Comparison of ENCODE assay signal across 16 cellular contexts in genomic region chr10:124344266-124344590, GRCh38.
DNase-seq lines count a peak whose midpoint lies in the region; ATAC-seq and TF ChIP-seq lines count a peak whose summit lies in the region.
"Had no signal": no experiment of that assay in that cellular context is flagged by ENCODE, and none has a peak within 500 bp of the region (broad histone marks: within the 10 kb centered on the region; RNA-seq: fewer than 3 reads in every experiment).

No MANE protein-coding gene starts in this region.

- no peak for TF ChIP-seq CTCF in spleen (IDR thresholded peaks at IDR 0.05 in 8 of 11, conservative IDR thresholded peaks at IDR 0.05 in 3 of 11)

- H3K4me3 ChIP-seq in mesenchymal stem cell (ENCODE audit: insufficient read depth in 1 of 2, low read depth in 1 of 2, low read length in 2 of 2) (no peak overlapping the region), spleen (no peak overlapping the region)
- H3K4me3 ChIP-seq: GM23248 had no signal

- no peak overlapping the region for H3K4me2 ChIP-seq in mesenchymal stem cell (ENCODE audit: low read length, poor library complexity, severe bottlenecking)

- H3K27me3 ChIP-seq in mesenchymal stem cell (ENCODE audit: control insufficient read depth in 1 of 2, insufficient read depth in 1 of 2, low read length in 2 of 2): peaks cover 0 to 5% of the 10 kb centered on the region in 2 experiments
- no peaks in the 10 kb centered on the region for H3K27me3 ChIP-seq in spleen (replicated peaks in 1 of 7)

- no peak overlapping the region for H3K23ac ChIP-seq in mesenchymal stem cell (ENCODE audit: low read length in 2 of 2)

- no peak overlapping the region for H3K14ac ChIP-seq in mesenchymal stem cell (ENCODE audit: low read length in 2 of 2)

- no peaks in the 10 kb centered on the region for H3K79me1 ChIP-seq in mesenchymal stem cell (replicated peaks; ENCODE audit: low read length, poor library complexity, severe bottlenecking)

- no peak overlapping the region for H3K9ac ChIP-seq in mesenchymal stem cell (ENCODE audit: low read length)
- H3K9ac ChIP-seq: GM23248 had no signal

- H3K4me1 ChIP-seq in mesenchymal stem cell (ENCODE audit: control insufficient read depth, insufficient read depth, low read depth, low read length): peaks cover 25% of the 10 kb centered on the region
- peaks cover 0 to 21% (median 14%) of the 10 kb centered on the region in 6 donors for H3K4me1 ChIP-seq in spleen

- peak overlapping the region; percentile 42 to 51 for H3K18ac ChIP-seq in mesenchymal stem cell (ENCODE audit: low read depth in 1 of 2, low read length in 2 of 2)

- WGBS in mesenchymal stem cell: 90% methylated on average over 8 of the region's 8 CpGs
- 89 to 94% (median 93%) methylated on average over 8 of the region's 8 CpGs for WGBS in spleen, 5 donors

- H3K36me3 ChIP-seq in mesenchymal stem cell (ENCODE audit: control insufficient read depth in 1 of 2, insufficient read depth in 2 of 2, low read depth in 1 of 2, low read length in 2 of 2) (no peaks in the 10 kb centered on the region), spleen (no peaks in the 10 kb centered on the region)

- intact Hi-C loops in spleen (cut with DNase I; ENCODE audit: low total_unique reads): no loop called here

- H3K9me3 ChIP-seq in mesenchymal stem cell (ENCODE audit: control insufficient read depth, low read length): no peaks in the 10 kb centered on the region
- H3K9me3 ChIP-seq in spleen: no peaks in the 10 kb centered on the region

- H3K27ac ChIP-seq in mesenchymal stem cell (ENCODE audit: low read length, poor library complexity, severe bottlenecking) (no peak overlapping the region), spleen (no peak overlapping the region)
- H3K27ac ChIP-seq: GM23248 had no signal

- no peak overlapping the region for H4K91ac ChIP-seq in mesenchymal stem cell (ENCODE audit: low read length)

- H2BK120ac ChIP-seq in mesenchymal stem cell (ENCODE audit: low read depth, low read length): no peak overlapping the region

- DNase-seq in activated effector memory CD4-positive, alpha-beta T cell treated with anti-CD3 and anti-CD28 coated beads, Interleukin-2, amount 50 U/mL, for 16 hours: peak; percentile 19
- DNase-seq in activated effector memory CD4-positive, alpha-beta T cell treated with Interleukin-2 at 50 U/mL for 16 hours: no peak
- DNase-seq in ecto neural progenitor cell (ENCODE audit: low spot score) (peak; percentile 28), mesenchymal stem cell (no peak), spleen (peak; percentile 41), GDM1 (lab: John Stamatoyannopoulos, UW) (no peak), NOMO-1 treated with DMSO at 0.1 percent for 48 hours (lab: John Stamatoyannopoulos, UW; ENCODE audit: unreplicated experiment) (no peak)
- DNase-seq: C1 segment of cervical spinal cord; Calu3; CD4-positive, alpha-beta memory T cell; COR-L47; DMS53; DMS79 treated with DMSO at 0.1 percent for 48 hours; GM23248; HCEC 1CT had no signal

- H3K4ac ChIP-seq in mesenchymal stem cell (ENCODE audit: low read depth in 1 of 2, low read length in 2 of 2): peak overlapping the region in 1 of 2 experiments; percentile 19

- no peak overlapping the region for H4K8ac ChIP-seq in mesenchymal stem cell (ENCODE audit: low read length)

- no peak overlapping the region for H2AFZ ChIP-seq in mesenchymal stem cell (ENCODE audit: low read depth, low read length)
- H2AFZ ChIP-seq: GM23248 had no signal

- H2AK5ac ChIP-seq in mesenchymal stem cell (ENCODE audit: low read length, severe bottlenecking): no peak overlapping the region

- ATAC-seq in GM21447 (IDR thresholded peaks at IDR 0.05; ENCODE audit: unreplicated experiment): no peak

- no peak overlapping the region for H2BK15ac ChIP-seq in mesenchymal stem cell (ENCODE audit: low read depth, poor library complexity, severe bottlenecking)

- H2BK5ac ChIP-seq in mesenchymal stem cell (ENCODE audit: low read depth, low read length, poor library complexity, severe bottlenecking): no peak overlapping the region

- H2BK12ac ChIP-seq in mesenchymal stem cell (ENCODE audit: low read length in 2 of 2): no peak overlapping the region

- TF ChIP-seq POLR2A in spleen (IDR thresholded peaks at IDR 0.05): no peak

Comparison
In these comparisons a context has a peak if more than half of its experiments do, and no peak if none do; other contexts are left out.
1. DNase-seq: peak in activated effector memory CD4-positive, alpha-beta T cell treated with anti-CD3 and anti-CD28 coated beads, Interleukin-2, amount 50 U/mL, for 16 hours (single experiment), ecto neural progenitor cell (single experiment) and spleen (single experiment); none in activated effector memory CD4-positive, alpha-beta T cell treated with Interleukin-2 at 50 U/mL for 16 hours (single experiment), mesenchymal stem cell (single experiment), GDM1 (single experiment) and NOMO-1 treated with DMSO at 0.1 percent for 48 hours (single experiment).